ENCODE assay signal across 27 cellular contexts in genomic region chr11:120550007-120550406, GRCh38. TPM values are rescaled to one million over a fixed set of nuclear protein-coding genes. Genes with fewer than 3 reads are reported as not detected.
"Had no signal": no experiment of that assay in that cellular context is flagged by ENCODE, and none has a peak within 500 bp of the region (broad histone marks: within the 10 kb centered on the region; RNA-seq: fewer than 3 reads in every experiment).

No MANE protein-coding gene starts in this region.

- H3K27me3 ChIP-seq: right lobe of liver, thyroid gland had no signal

- H3K27ac Mint-ChIP-seq: memory B cell; mesothelial cell of epicardium; natural killer cell treated with Interleukin-12 subunit alpha and Interleukin-12 subunit beta and Interleukin-15 and Interleukin-18, amount 100 ng/mL, for 72 hours; type B pancreatic cell had no signal

- H3K9me3 ChIP-seq: esophagus squamous epithelium, lower lobe of right lung, mucosa of descending colon, right lobe of liver, stomach, thyroid gland had no signal

- H2AFZ ChIP-seq: parathyroid adenoma had no signal

- H3K9me3 Mint-ChIP-seq: effector memory CD8-positive, alpha-beta T cell; memory B cell; mesothelial cell of epicardium; naive B cell; natural killer cell treated with Interleukin-12 subunit alpha and Interleukin-12 subunit beta and Interleukin-15 and Interleukin-18, amount 100 ng/mL, for 72 hours; neural crest cell; type B pancreatic cell had no signal

- H3K79me2 ChIP-seq: parathyroid adenoma had no signal

- H3K4me3 Mint-ChIP-seq: effector memory CD8-positive, alpha-beta T cell; memory B cell; mesothelial cell of epicardium; naive B cell; natural killer cell treated with Interleukin-12 subunit alpha and Interleukin-12 subunit beta and Interleukin-15 and Interleukin-18, amount 100 ng/mL, for 72 hours; neural crest cell had no signal

- FAIRE-seq: endometrium, keratinocyte, small intestine had no signal

- H3K36me3 ChIP-seq: esophagus squamous epithelium, lower lobe of right lung, right lobe of liver, stomach, thyroid gland had no signal

- H3K4me3 ChIP-seq: esophagus squamous epithelium, lower lobe of right lung, mucosa of descending colon, right lobe of liver, stomach, thyroid gland had no signal

- DNase-seq: cortex of kidney; effector memory CD8-positive, alpha-beta T cell; erythroblast; esophagus squamous epithelium; foreskin melanocyte; left ventricle myocardium superior; lower lobe of right lung; mucosa of descending colon; naive B cell; right lobe of liver; small intestine; stimulated activated CD4-positive, alpha-beta T cell treated with anti-CD3 and anti-CD28 coated beads, Interleukin-15, amount 100 ng/mL, for 24 hours; stimulated activated CD4-positive, alpha-beta T cell treated with anti-CD3 and anti-CD28 coated beads, Interleukin-4, amount 100 ng/mL, for 1 hour; stimulated activated CD8-positive, alpha-beta memory T cell treated with anti-CD3 and anti-CD28 coated beads, Interleukin-4, amount 100 ng/mL, for 48 hours; stimulated activated naive CD4-positive, alpha-beta T cell treated with Interleukin-2 at 50 U/mL for 16 hours; stomach; thyroid gland had no signal

- H3K4me1 ChIP-seq: parathyroid adenoma had no signal

- H3K9ac ChIP-seq: parathyroid adenoma had no signal

- ATAC-seq: effector memory CD8-positive, alpha-beta T cell; left ventricle myocardium superior; lower lobe of right lung; mucosa of descending colon; natural killer cell treated with Interleukin-12 subunit alpha and Interleukin-12 subunit beta and Interleukin-15 and Interleukin-18, amount 100 ng/mL, for 72 hours; right lobe of liver had no signal

- H3K36me3 Mint-ChIP-seq: memory B cell; mesothelial cell of epicardium; naive B cell; natural killer cell treated with Interleukin-12 subunit alpha and Interleukin-12 subunit beta and Interleukin-15 and Interleukin-18, amount 100 ng/mL, for 72 hours; type B pancreatic cell had no signal

- H3K27ac ChIP-seq: esophagus squamous epithelium, lower lobe of right lung, parathyroid adenoma, right lobe of liver, stomach, thyroid gland had no signal

RNA-seq across cellular contexts. Expression of gene GRIK4, which starts 38.5 kb away (rescaled TPM):
- total RNA-seq: dermis microvascular lymphatic vessel endothelial cell, progenitor cell of endocrine pancreas, stomach had no signal
- polyA plus RNA-seq: keratinocyte had no signal
